14 cellular contexts compared by ENCODE assay signal in the genomic region with DNA sequence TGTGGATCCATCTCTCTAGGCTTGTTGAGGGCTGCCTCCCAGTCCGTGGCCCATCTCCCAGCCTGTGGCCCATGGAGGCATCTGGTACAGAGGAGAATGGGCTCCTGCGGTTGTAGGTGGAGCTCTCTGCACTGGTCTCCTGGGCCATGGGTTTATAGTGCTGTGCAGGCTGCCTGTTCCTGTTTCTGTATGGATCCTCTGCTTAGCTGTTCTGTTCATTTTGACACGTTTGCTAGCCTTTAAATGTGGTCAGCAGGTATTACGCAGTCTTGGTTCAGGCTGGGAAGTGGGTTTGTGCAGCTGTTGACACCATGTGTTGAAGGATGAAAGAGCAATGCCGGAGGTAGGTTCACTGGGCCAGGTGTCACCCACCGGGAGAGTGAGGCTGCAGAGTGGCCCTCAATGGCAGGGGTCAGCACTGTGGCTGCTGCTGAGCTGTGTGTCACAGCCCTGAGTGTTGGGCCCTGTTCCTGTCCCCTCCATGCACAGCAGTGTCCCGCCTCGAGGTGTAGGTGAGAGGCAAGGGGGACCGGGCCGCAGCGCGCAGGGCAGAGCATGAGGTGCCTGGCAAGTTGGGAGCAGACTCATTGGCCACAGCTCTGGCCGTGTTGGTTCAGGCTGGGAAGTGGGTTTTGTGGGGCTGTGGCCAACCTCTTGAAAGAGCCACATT. TPM values are rescaled to one million over a fixed set of nuclear protein-coding genes. Genes with fewer than 3 reads are reported as not detected.
DNase-seq lines count a peak whose midpoint lies in the region; ATAC-seq lines count a peak whose summit lies in the region.
"Had no signal": no experiment of that assay in that cellular context is flagged by ENCODE, and none has a peak within 500 bp of the region (broad histone marks: within the 10 kb centered on the region; RNA-seq: fewer than 3 reads in every experiment).

No MANE protein-coding gene starts in this region.

- peak overlapping the region; percentile 2 to 92 (median 78) for H3K27ac Mint-ChIP-seq in immature natural killer cell

- 58% methylated on average over 13 of the region's 13 CpGs for WGBS in thymus

- peaks cover 0 to 3% (median 0%) of the 10 kb centered on the region in 6 donors for H3K9me3 Mint-ChIP-seq in immature natural killer cell

- H3K36me3 ChIP-seq in thymus (ENCODE audit: control insufficient read depth, insufficient read depth), result peaks cover 26% of the 10 kb centered on the region

- no peak for ATAC-seq in left lobe of liver
- ATAC-seq: body of pancreas had no signal

- H3K9me3 ChIP-seq in thymus (ENCODE audit: control insufficient read depth), result no peaks in the 10 kb centered on the region
- H3K9me3 ChIP-seq: body of pancreas had no signal

- peak overlapping the region; percentile 48 to 82 (median 71) for H3K4me3 Mint-ChIP-seq in immature natural killer cell

- H3K36me3 Mint-ChIP-seq in immature natural killer cell, result peaks cover 12 to 28% (median 26%) of the 10 kb centered on the region in 3 donors

- H3K4me3 ChIP-seq in thymus (ENCODE audit: low read length), result no peak overlapping the region
- H3K4me3 ChIP-seq: body of pancreas had no signal

- peaks cover 7 to 14% (median 12%) of the 10 kb centered on the region in 3 donors for H3K27me3 Mint-ChIP-seq in immature natural killer cell (ENCODE audit: low read depth in 3 of 3)

- peaks cover 25% of the 10 kb centered on the region for H3K4me1 ChIP-seq in thymus (ENCODE audit: control insufficient read depth, insufficient read depth, low read length)
- H3K4me1 ChIP-seq: body of pancreas had no signal

- DNase-seq in activated gamma-delta T cell treated with Interleukin-2 at 50 U/mL for 16 hours, result peak; percentile 61
- no peak for DNase-seq in activated gamma-delta T cell (lab: John Stamatoyannopoulos, UW)
- DNase-seq in NCI-H774 (lab: John Stamatoyannopoulos, UW), result peak; percentile 55
- DNase-seq in immature natural killer cell, result peak; percentile 77 to 83 (median 83)
- no peak for DNase-seq in stimulated activated CD4-positive, alpha-beta T cell treated with anti-CD3 and anti-CD28 coated beads, Interleukin-4, amount 100 ng/mL, for 24 hours
- DNase-seq in hypothalamus (lab: John Stamatoyannopoulos, UW), result no peak
- DNase-seq in left lobe of liver (ENCODE audit: low spot score), result no peak
- DNase-seq: body of pancreas, EL, foreskin melanocyte, MV-4-11, NCI-H82 had no signal

- H3K27ac ChIP-seq in thymus (ENCODE audit: low read depth), result peak overlapping the region; percentile 86
- H3K27ac ChIP-seq: body of pancreas had no signal

- peaks cover 45 to 54% of the 10 kb centered on the region in 2 donors for H3K4me1 Mint-ChIP-seq in immature natural killer cell

- no peaks in the 10 kb centered on the region for H3K27me3 ChIP-seq in thymus (ENCODE audit: control insufficient read depth, insufficient read depth)
- H3K27me3 ChIP-seq: body of pancreas had no signal

RNA-seq across cellular contexts. Expression of gene SNAP47, which starts 39.0 kb away (rescaled TPM):
- polyA plus RNA-seq in immature natural killer cell (10 to 100 TPM; 37.0 to 44.9 (median 37.7) TPM), thymus (17.3 TPM)
- total RNA-seq in left lobe of liver, result 35.8 TPM

RNA-seq across cellular contexts. Expression of gene JMJD4, which starts 39.1 kb away (rescaled TPM):
- polyA plus RNA-seq in immature natural killer cell (10 to 100 TPM; 22.3 to 25.9 (median 25.0) TPM), thymus (14.4 TPM)
- total RNA-seq in left lobe of liver, result 10.3 TPM

RNA-seq across cellular contexts. Expression of gene PRSS38, which starts 41.3 kb away (rescaled TPM):
- polyA plus RNA-seq in immature natural killer cell (not detected), thymus (not detected)
- total RNA-seq in left lobe of liver, result not detected
- total RNA-seq: body of pancreas, posterior vena cava had no signal

Comparison
In these comparisons a context has a peak if more than half of its experiments do, and no peak if none do; other contexts are left out.
1. DNase-seq: peak in activated gamma-delta T cell treated with Interleukin-2 at 50 U/mL for 16 hours (single experiment), NCI-H774 (single experiment) and immature natural killer cell (3 of 3); none in activated gamma-delta T cell (single experiment), stimulated activated CD4-positive, alpha-beta T cell treated with anti-CD3 and anti-CD28 coated beads, Interleukin-4, amount 100 ng/mL, for 24 hours (single experiment), hypothalamus (0 of 51) and left lobe of liver (single experiment).